In genomic region chr17:58002973-58003372, GRCh38 we compare ENCODE assay signal across 15 cellular contexts. TPM values are rescaled to one million over a fixed set of nuclear protein-coding genes. Genes with fewer than 3 reads are reported as not detected.
A peak's percentile ranks its signal among the peaks of the same experiment; 100 is the strongest.
DNase-seq lines count a peak whose midpoint lies in the region; ATAC-seq and TF ChIP-seq lines count a peak whose summit lies in the region.
"Had no signal": no experiment of that assay in that cellular context is flagged by ENCODE, and none has a peak within 500 bp of the region (broad histone marks: within the 10 kb centered on the region; RNA-seq: fewer than 3 reads in every experiment).

No MANE protein-coding gene starts in this region.

- H3K4me1 ChIP-seq in breast epithelium (peaks cover 7 to 9% of the 10 kb centered on the region in 2 donors), fibroblast of lung (ENCODE audit: control insufficient read depth, extremely low read depth, insufficient read depth, low read length) (peaks cover 14% of the 10 kb centered on the region), adrenal gland (replicated peaks in 1 of 2) (peaks cover 12 to 61% of the 10 kb centered on the region in 2 donors)

- H3K36me3 Mint-ChIP-seq in MCF 10A (ENCODE audit: insufficient read depth, unreplicated experiment): peaks cover 90% of the 10 kb centered on the region

- peak overlapping the region; percentile 100 for H3K9ac ChIP-seq in SK-N-MC (ENCODE audit: insufficient read length)
- no peak overlapping the region for H3K9ac ChIP-seq in fibroblast of lung (ENCODE audit: insufficient read depth, low read length)

- DNase-seq in MCF 10A (ENCODE audit: unreplicated experiment): no peak
- no peak for DNase-seq in breast epithelium (ENCODE audit: low spot score in 2 of 2)
- DNase-seq in SK-N-MC (ENCODE audit: low read depth, low spot score): no peak
- DNase-seq in fibroblast of lung (ENCODE audit: low read depth in 2 of 2): no peak
- no peak for DNase-seq in adrenal gland
- DNase-seq in T1000 (lab: John Stamatoyannopoulos, UW): no peak
- no peak for DNase-seq in NCI-H2029 (lab: John Stamatoyannopoulos, UW)
- DNase-seq: central memory CD4-positive, alpha-beta T cell; GDM1; mammary epithelial cell; NCI-H2171; ovary; stimulated activated CD8-positive, alpha-beta memory T cell treated with anti-CD3 and anti-CD28 coated beads, Interleukin-4, amount 100 ng/mL, for 48 hours had no signal

- peaks cover 7% of the 10 kb centered on the region for H4K20me1 ChIP-seq in fibroblast of lung (ENCODE audit: control insufficient read depth, extremely low read depth, insufficient read depth, low read length)

- TF ChIP-seq CTCF in MCF 10A (IDR thresholded peaks at IDR 0.05; ENCODE audit: unreplicated experiment) (no peak), breast epithelium (IDR thresholded peaks at IDR 0.05) (no peak), fibroblast of lung (conservative IDR thresholded peaks at IDR 0.05 in 1 of 2, IDR thresholded peaks at IDR 0.05 in 1 of 2; ENCODE audit: low read depth in 1 of 2, low read length in 2 of 2) (no peak), adrenal gland (IDR thresholded peaks at IDR 0.05) (no peak)

- no peak overlapping the region for H3K27ac ChIP-seq in breast epithelium
- H3K27ac ChIP-seq in SK-N-MC: peak overlapping the region; percentile 61
- H3K27ac ChIP-seq in fibroblast of lung (ENCODE audit: insufficient read depth, low read length): no peak overlapping the region
- H3K27ac ChIP-seq in adrenal gland: no peak overlapping the region
- H3K27ac ChIP-seq: ovary had no signal

- peak overlapping the region; percentile 21 for H3K4me3 Mint-ChIP-seq in MCF 10A (ENCODE audit: unreplicated experiment)
- H3K4me3 Mint-ChIP-seq: B cell had no signal

- no peak for TF ChIP-seq POLR2A in breast epithelium (IDR thresholded peaks at IDR 0.05)
- no peak for TF ChIP-seq POLR2A in adrenal gland (IDR thresholded peaks at IDR 0.05)

- H2AFZ ChIP-seq in fibroblast of lung (ENCODE audit: low read length): no peak overlapping the region

- peak overlapping the region; percentile 57 for H3K4me2 ChIP-seq in fibroblast of lung (ENCODE audit: extremely low read depth, insufficient read depth, low read length)

- intact Hi-C loops in MCF 10A (cut with micrococcal nuclease): no loop called here
- intact Hi-C loops in breast epithelium (cut with DNase I; ENCODE audit: low total_unique reads): no loop called here
- intact Hi-C loops in adrenal gland (cut with DNase I): loop anchor here in 1 of 2 donors (10.0 kb wide), 1 partner anchor 112 kb away; no protein-coding TSS in a partner anchor

- no peaks in the 10 kb centered on the region for H3K9me3 Mint-ChIP-seq in MCF 10A (ENCODE audit: unreplicated experiment)

- 83 to 91% (median 88%) methylated on average over 2 of the region's 2 CpGs for WGBS in adrenal gland, 4 donors

- no TSS peak for BruUV-seq in MCF 10A (replicated peaks; lab: Mats Ljungman, UMichigan)

- peak overlapping the region; percentile 54 for H3K27ac Mint-ChIP-seq in MCF 10A (ENCODE audit: low read depth, unreplicated experiment)
- H3K27ac Mint-ChIP-seq: B cell had no signal

- H3K27me3 Mint-ChIP-seq in MCF 10A (ENCODE audit: insufficient read depth, unreplicated experiment): no peaks in the 10 kb centered on the region
- H3K27me3 Mint-ChIP-seq: B cell had no signal

- H3K79me2 ChIP-seq in fibroblast of lung (ENCODE audit: control insufficient read depth, insufficient read depth, low read length): peaks cover 62% of the 10 kb centered on the region

- CTCF ChIA-PET in MCF 10A (lab: Yijun Ruan, JAX): interaction anchor here (0.9 to 15.6 kb wide), 4 partner anchors 54 to 148 kb away, joined by 3 to 418 read pairs (median 6); partner anchors contain the start of gene MRPS23

- H3K4me3 ChIP-seq in breast epithelium (no peak overlapping the region), SK-N-MC (peak overlapping the region; percentile 100), fibroblast of lung (replicated peaks in 1 of 4; ENCODE audit: control extremely low read depth in 1 of 4, insufficient read depth in 1 of 4, low read depth in 3 of 4, low read length in 4 of 4) (no peak overlapping the region), adrenal gland (no peak overlapping the region)
- H3K4me3 ChIP-seq: ovary had no signal

- POLR2A ChIA-PET in MCF 10A (lab: Yijun Ruan, JAX): interaction anchor here (0.9 to 6.2 kb wide), 6 partner anchors 11 to 100 kb away, joined by 4 to 62 read pairs (median 6); partner anchors contain the start of gene VEZF1

- H3K4me1 Mint-ChIP-seq in MCF 10A (ENCODE audit: insufficient read depth, unreplicated experiment): peaks cover 30% of the 10 kb centered on the region

- no peak for ATAC-seq in HG03108 (IDR thresholded peaks at IDR 0.05; ENCODE audit: unreplicated experiment)

- H3K27me3 ChIP-seq in breast epithelium (no peaks in the 10 kb centered on the region), fibroblast of lung (ENCODE audit: control insufficient read depth, insufficient read depth, low read length) (no peaks in the 10 kb centered on the region), adrenal gland (no peaks in the 10 kb centered on the region)
- H3K27me3 ChIP-seq: ovary had no signal

- no peaks in the 10 kb centered on the region for H3K9me3 ChIP-seq in breast epithelium
- H3K9me3 ChIP-seq in SK-N-MC (ENCODE audit: low read depth, low read length): no peaks in the 10 kb centered on the region
- H3K9me3 ChIP-seq in fibroblast of lung (ENCODE audit: control insufficient read depth, insufficient read depth, low read depth, low read length): no peaks in the 10 kb centered on the region
- no peaks in the 10 kb centered on the region for H3K9me3 ChIP-seq in adrenal gland (replicated peaks in 1 of 3)
- H3K9me3 ChIP-seq: ovary had no signal

- H3K36me3 ChIP-seq in breast epithelium (no peaks in the 10 kb centered on the region), SK-N-MC (ENCODE audit: insufficient read depth, low read length) (peaks cover 89% of the 10 kb centered on the region), fibroblast of lung (ENCODE audit: control insufficient read depth, insufficient read depth, low read length) (peaks cover 12% of the 10 kb centered on the region), adrenal gland (replicated peaks in 1 of 2) (peaks cover 0 to 59% of the 10 kb centered on the region in 2 donors)
- H3K36me3 ChIP-seq: ovary had no signal

RNA-seq across cellular contexts. Expression of gene SRSF1, which starts 4.1 kb away (rescaled TPM):
- total RNA-seq in MCF 10A (2022) (381 and 493 TPM in 2 replicates), breast epithelium (100 to 1,000 TPM; 176 to 202 (median 185) TPM), fibroblast of lung (242 and 307 TPM in 2 replicates), adrenal gland (100 to 1,000 TPM; 131 to 236 (median 186) TPM)
- polyA plus RNA-seq in fibroblast of lung (191 and 218 TPM in 2 replicates), adrenal gland (100 to 1,000 TPM; 105 to 276 (median 137) TPM)
- polyA plus RNA-seq in fibroblast of lung (2012): 194 and 232 TPM in 2 replicates
- 161 and 172 TPM in 2 replicates for polyA minus RNA-seq in fibroblast of lung (ENCODE audit: low replicate concordance)

RNA-seq across cellular contexts. Expression of gene VEZF1, which starts 14.9 kb away (rescaled TPM):
- 66.8 and 69.1 TPM in 2 replicates for total RNA-seq in MCF 10A (2022)
- 10 to 100 TPM; 55.5 to 76.5 (median 66.9) TPM for total RNA-seq in breast epithelium
- 37.0 and 51.2 TPM in 2 replicates for total RNA-seq in fibroblast of lung
- 43.9 and 44.3 TPM in 2 replicates for polyA plus RNA-seq in fibroblast of lung
- polyA plus RNA-seq in fibroblast of lung (2012): 38.7 and 41.8 TPM in 2 replicates
- polyA minus RNA-seq in fibroblast of lung (ENCODE audit: low replicate concordance): 49.9 and 57.0 TPM in 2 replicates
- 100 to 1,000 TPM in 1 of 8 donors, 10 to 100 TPM in 7; 56.2 to 105 (median 74.1) TPM for total RNA-seq in adrenal gland
- 10 to 100 TPM; 14.1 to 58.5 (median 23.1) TPM for polyA plus RNA-seq in adrenal gland

RNA-seq across cellular contexts. Expression of gene CUEDC1, which starts 47.8 kb away (rescaled TPM):
- total RNA-seq in MCF 10A (2022) (15.6 and 21.5 TPM in 2 replicates), breast epithelium (10 to 100 TPM; 13.0 to 18.0 (median 14.5) TPM), fibroblast of lung (6.2 and 11.9 TPM in 2 replicates), adrenal gland (10 to 100 TPM; 23.9 to 47.3 (median 39.1) TPM)
- polyA plus RNA-seq in fibroblast of lung (25.6 and 34.9 TPM in 2 replicates), adrenal gland (10 to 100 TPM; 19.9 to 45.1 (median 40.1) TPM)
- polyA plus RNA-seq in fibroblast of lung (2012): 26.6 and 35.9 TPM in 2 replicates
- 25.6 and 37.1 TPM in 2 replicates for polyA minus RNA-seq in fibroblast of lung (ENCODE audit: low replicate concordance)
- total RNA-seq: B cell had no signal
